8 cellular contexts compared by ENCODE assay signal in the genomic region with DNA sequence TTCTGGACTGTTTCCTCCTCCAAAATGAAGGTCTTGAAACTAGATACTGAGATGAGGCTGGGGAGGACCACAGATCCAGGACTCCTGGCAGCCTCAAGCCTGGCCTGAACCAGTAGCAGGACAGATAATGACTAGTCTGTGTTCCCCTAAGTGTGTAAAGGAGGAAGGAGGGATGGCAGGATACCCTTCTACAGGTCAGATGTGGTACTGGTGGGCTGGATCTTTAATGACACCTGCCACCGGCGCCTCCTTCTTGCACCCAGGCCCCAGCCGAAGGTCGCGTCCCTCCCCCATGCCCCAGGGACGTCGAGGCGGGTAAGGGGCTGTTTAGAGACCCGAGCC. TPM values are rescaled to one million over a fixed set of nuclear protein-coding genes. Genes with fewer than 3 reads are reported as not detected.
DNase-seq lines count a peak whose midpoint lies in the region; ATAC-seq and TF ChIP-seq lines count a peak whose summit lies in the region.

No MANE protein-coding gene starts in this region.

- H3K9ac ChIP-seq in iPS-20b (ENCODE audit: low read depth, low read length), result peak overlapping the region; percentile 95

- peak; percentile 9 for ATAC-seq in HG02981 (IDR thresholded peaks at IDR 0.05; ENCODE audit: unreplicated experiment)
- no peak for ATAC-seq in GM18517 (IDR thresholded peaks at IDR 0.05; ENCODE audit: unreplicated experiment)
- no peak for ATAC-seq in GM18873 (IDR thresholded peaks at IDR 0.05; ENCODE audit: low FRiP score, unreplicated experiment)

- no peak for TF ChIP-seq CTCF in C4-2B (conservative IDR thresholded peaks at IDR 0.05)
- no peak for TF ChIP-seq CTCF in ascending aorta (IDR thresholded peaks at IDR 0.05)

- H3K36me3 ChIP-seq in ascending aorta, result peaks cover 74% of the 10 kb centered on the region in 2 donors
- peaks cover 62% of the 10 kb centered on the region for H3K36me3 ChIP-seq in iPS-20b (ENCODE audit: insufficient read depth, low read depth, low read length)

- DNase-seq in ascending aorta (ENCODE audit: low spot score in 2 of 2), result no peak
- no peak for DNase-seq in substantia nigra (lab: John Stamatoyannopoulos, UW)
- no peak for DNase-seq in NCI-H526 (lab: John Stamatoyannopoulos, UW)

- H3K4me1 ChIP-seq in ascending aorta (peaks cover 15 to 19% of the 10 kb centered on the region in 2 donors), iPS-20b (ENCODE audit: insufficient read depth, low read length) (peaks cover 5% of the 10 kb centered on the region; the same call in 1 of the 2 replicates)

- peak overlapping the region; percentile 97 for H3K27ac ChIP-seq in C4-2B
- H3K27ac ChIP-seq in ascending aorta, result peak overlapping the region; percentile 92 to 96
- H3K27ac ChIP-seq in iPS-20b (ENCODE audit: low read length), result no peak overlapping the region
- H3K27ac ChIP-seq in substantia nigra (ENCODE audit: low read depth, low read length, poor library complexity, severe bottlenecking), result peak overlapping the region; percentile 89

- H3K27me3 ChIP-seq in ascending aorta (no peaks in the 10 kb centered on the region), iPS-20b (ENCODE audit: insufficient read depth, low read length) (no peaks in the 10 kb centered on the region)

- H3K4me3 ChIP-seq in ascending aorta (peak overlapping the region; percentile 92), iPS-20b (ENCODE audit: low read length) (peak overlapping the region; percentile 92)

- H3K9me3 ChIP-seq in ascending aorta (no peaks in the 10 kb centered on the region), iPS-20b (ENCODE audit: insufficient read depth, low read depth, low read length) (no peaks in the 10 kb centered on the region)

- intact Hi-C loops in ascending aorta (cut with DNase I), result loop anchor here (1.0 to 5.0 kb wide), 4 partner anchors 13 to 667 kb away; a partner anchor contains a TSS

RNA-seq across cellular contexts. Expression of a gene that starts 0.6 kb away (rescaled TPM):
- total RNA-seq in ascending aorta, result 37.8 TPM

RNA-seq across cellular contexts. Expression of a gene that starts 12.8 kb away (rescaled TPM):
- total RNA-seq in ascending aorta, result 1,772 TPM

RNA-seq across cellular contexts. Expression of a gene that starts 15.5 kb away (rescaled TPM):
- 588 TPM for total RNA-seq in ascending aorta

RNA-seq across cellular contexts. Expression of a gene that starts 26.2 kb away (rescaled TPM):
- total RNA-seq in ascending aorta, result 129 TPM

RNA-seq across cellular contexts. Expression of a gene that starts 46.1 kb away (rescaled TPM):
- 31.6 TPM for total RNA-seq in ascending aorta
